9 cellular contexts compared by ENCODE assay signal in genomic region chr11:126585388-126586302, GRCh38.
DNase-seq lines count a peak whose midpoint lies in the region; ATAC-seq, FAIRE-seq and TF ChIP-seq lines count a peak whose summit lies in the region.
"Had no signal": no experiment of that assay in that cellular context is flagged by ENCODE, and none has a peak within 500 bp of the region (broad histone marks: within the 10 kb centered on the region; RNA-seq: fewer than 3 reads in every experiment).

No MANE protein-coding gene starts in this region.

- TF ChIP-seq EP300 in upper lobe of left lung (IDR thresholded peaks at IDR 0.05) = no peak

- no peak overlapping the region for H3K9ac ChIP-seq in kidney (ENCODE audit: low read length in 2 of 2)

- no peak for TF ChIP-seq POLR2A in upper lobe of left lung (IDR thresholded peaks at IDR 0.05)

- H3K36me3 ChIP-seq in kidney (ENCODE audit: control insufficient read depth in 1 of 2, insufficient read depth in 2 of 2, low read length in 2 of 2) (no peaks in the 10 kb centered on the region), upper lobe of left lung (no peaks in the 10 kb centered on the region)

- H3K4me3 ChIP-seq in kidney (ENCODE audit: low read length in 2 of 2) (peak overlapping the region; percentile 46 to 64), upper lobe of left lung (peak overlapping the region in 2 of 4 donors; percentile 13 to 20)

- peak; percentile 97 for DNase-seq in DMS79 (lab: John Stamatoyannopoulos, UW)
- peak; percentile 90 for DNase-seq in NCI-H2107 treated with DMSO at 0.1 percent for 48 hours (lab: John Stamatoyannopoulos, UW; ENCODE audit: unreplicated experiment)
- peak; percentile 93 for DNase-seq in astrocyte of the hippocampus (ENCODE audit: low read depth, low spot score)
- no peak for DNase-seq in kidney
- DNase-seq in upper lobe of left lung = peak in 1 of 2 donors; percentile 28
- DNase-seq in stimulated activated CD4-positive, alpha-beta T cell treated with anti-CD3 and anti-CD28 coated beads, Interleukin-15, amount 100 ng/mL, for 24 hours = no peak

- WGBS in upper lobe of left lung, 2 donors = 43 to 51% methylated on average over 36 of the region's 36 CpGs

- ATAC-seq in upper lobe of left lung (ENCODE audit: low FRiP score in 2 of 2) (peak; percentile 41 to 91), GM18909 (IDR thresholded peaks at IDR 0.05; ENCODE audit: poor library complexity, unreplicated experiment) (no peak), HG03521 (IDR thresholded peaks at IDR 0.05; ENCODE audit: unreplicated experiment) (no peak)
- ATAC-seq: HCT116 had no signal

- peak; percentile 68 for FAIRE-seq in kidney (lab: Jason Lieb, UNC)

- H3K4me1 ChIP-seq in kidney (ENCODE audit: control insufficient read depth in 1 of 2, insufficient read depth in 1 of 2, low read depth in 1 of 2, low read length in 2 of 2) (peaks cover 3 to 7% of the 10 kb centered on the region in 2 donors), upper lobe of left lung (peaks cover 7 to 12% (median 11%) of the 10 kb centered on the region in 4 donors)

- TF ChIP-seq CTCF in kidney (IDR thresholded peaks at IDR 0.05; ENCODE audit: borderline replicate concordance, extremely low read depth, insufficient read depth) (no peak), upper lobe of left lung (IDR thresholded peaks at IDR 0.05) (no peak)

- intact Hi-C loops in kidney (cut with DNase I) = no loop called here

- peak overlapping the region in 1 of 2 donors; percentile 67 for H3K27ac ChIP-seq in kidney (ENCODE audit: low read depth in 2 of 2, low read length in 2 of 2)
- peak overlapping the region in 1 of 4 donors; percentile 66 for H3K27ac ChIP-seq in upper lobe of left lung

- no peaks in the 10 kb centered on the region for H3K27me3 ChIP-seq in upper lobe of left lung

- H3K9me3 ChIP-seq in kidney (ENCODE audit: control insufficient read depth in 1 of 2, low read length in 2 of 2) = no peaks in the 10 kb centered on the region
- H3K9me3 ChIP-seq in upper lobe of left lung = no peaks in the 10 kb centered on the region

Comparison
In these comparisons a context has a peak if more than half of its experiments do, and no peak if none do; other contexts are left out.
1. DNase-seq: peak in DMS79 (single experiment), NCI-H2107 treated with DMSO at 0.1 percent for 48 hours (single experiment) and astrocyte of the hippocampus (single experiment); none in kidney (single experiment) and stimulated activated CD4-positive, alpha-beta T cell treated with anti-CD3 and anti-CD28 coated beads, Interleukin-15, amount 100 ng/mL, for 24 hours (single experiment).
2. ATAC-seq: peak in upper lobe of left lung (2 of 2); none in GM18909 (single experiment) and HG03521 (single experiment).